15 cellular contexts compared by ENCODE assay signal in genomic region chr1:53850082-53850673, GRCh38. TPM values are rescaled to one million over a fixed set of nuclear protein-coding genes. Genes with fewer than 3 reads are reported as not detected.
A peak's percentile ranks its signal among the peaks of the same experiment; 100 is the strongest.
DNase-seq lines count a peak whose midpoint lies in the region; ATAC-seq and TF ChIP-seq lines count a peak whose summit lies in the region.
"Had no signal": no experiment of that assay in that cellular context is flagged by ENCODE, and none has a peak within 500 bp of the region (broad histone marks: within the 10 kb centered on the region; RNA-seq: fewer than 3 reads in every experiment).

No MANE protein-coding gene starts in this region.

- no peak overlapping the region for H3K4me3 ChIP-seq in left lung
- H3K4me3 ChIP-seq in Caco-2 (ENCODE audit: low read depth, low read length) = no peak overlapping the region
- H3K4me3 ChIP-seq: GM23338 had no signal

- DNase-seq in SK-MEL-5 (ENCODE audit: low read depth, low spot score) (peak; percentile 32), foreskin melanocyte (peak; percentile 68), nephron progenitor cell (no peak), left lung (no peak), Caco-2 (no peak)
- no peak for DNase-seq in stimulated activated CD4-positive, alpha-beta T cell treated with anti-CD3 and anti-CD28 coated beads, Interleukin-2, amount 100 ng/mL, for 24 hours
- DNase-seq: ACHN; BE2C; C1 segment of cervical spinal cord; CD4-positive, CD25-positive, alpha-beta regulatory T cell; CD8-positive, alpha-beta memory T cell; COR-L47; HCEC 1CT had no signal

- TF ChIP-seq CTCF in nephron progenitor cell (IDR thresholded peaks at IDR 0.05) = no peak
- no peak for TF ChIP-seq CTCF in left lung (IDR thresholded peaks at IDR 0.05)
- no peak for TF ChIP-seq CTCF in Caco-2 (IDR thresholded peaks at IDR 0.05; ENCODE audit: insufficient read depth in 1 of 2, low read depth in 1 of 2, low read length in 1 of 2, severe bottlenecking in 1 of 2, unreplicated experiment in 1 of 2)

- H3K27me3 ChIP-seq in left lung (no peaks in the 10 kb centered on the region), Caco-2 (replicated peaks; ENCODE audit: control insufficient read depth, insufficient read depth, low read length) (no peaks in the 10 kb centered on the region)
- H3K27me3 ChIP-seq: BE2C had no signal

- no peak overlapping the region for H3K27ac ChIP-seq in left lung

- no peak for ATAC-seq in left lung
- ATAC-seq: GM23338 had no signal

- H3K4me1 ChIP-seq in left lung (no peaks in the 10 kb centered on the region), Caco-2 (no peaks in the 10 kb centered on the region)
- H3K4me1 ChIP-seq: BE2C had no signal

- intact Hi-C loops in left lung (cut with DNase I) (no loop called here), Caco-2 (cut with micrococcal nuclease; ENCODE audit: unreplicated experiment) (no loop called here)

- H3K27me3 Mint-ChIP-seq in nephron progenitor cell (ENCODE audit: low read depth, poor library complexity) (peaks cover 3% of the 10 kb centered on the region), Caco-2 (ENCODE audit: insufficient read depth, unreplicated experiment) (peaks cover 2% of the 10 kb centered on the region)
- H3K27me3 Mint-ChIP-seq: CD4-positive, CD25-positive, alpha-beta regulatory T cell had no signal

- H3K36me3 ChIP-seq in left lung (peaks cover 0 to 47% of the 10 kb centered on the region in 2 donors), Caco-2 (ENCODE audit: control insufficient read depth, insufficient read depth, low read length) (no peaks in the 10 kb centered on the region)
- H3K36me3 ChIP-seq: BE2C had no signal

- CTCF ChIA-PET in Caco-2 (lab: Charles Lee) = no interaction called here

- no peak overlapping the region for H3K4me3 Mint-ChIP-seq in nephron progenitor cell
- no peak overlapping the region for H3K4me3 Mint-ChIP-seq in Caco-2 (ENCODE audit: unreplicated experiment)
- H3K4me3 Mint-ChIP-seq: CD4-positive, CD25-positive, alpha-beta regulatory T cell; CD8-positive, alpha-beta memory T cell; GM23338 had no signal

- H3K9me3 ChIP-seq in left lung (no peaks in the 10 kb centered on the region), Caco-2 (no peaks in the 10 kb centered on the region)
- H3K9me3 ChIP-seq: BE2C had no signal

- peaks cover 13% of the 10 kb centered on the region for H3K4me1 Mint-ChIP-seq in nephron progenitor cell
- no peaks in the 10 kb centered on the region for H3K4me1 Mint-ChIP-seq in Caco-2 (ENCODE audit: low read depth, unreplicated experiment)
- H3K4me1 Mint-ChIP-seq: CD8-positive, alpha-beta memory T cell; GM23338 had no signal

- BruUV-seq in Caco-2 (replicated peaks; lab: Mats Ljungman, UMichigan) = no TSS peak

- H3K27ac Mint-ChIP-seq in nephron progenitor cell (peak overlapping the region; percentile 66), Caco-2 (ENCODE audit: unreplicated experiment) (no peak overlapping the region)
- H3K27ac Mint-ChIP-seq: GM23338 had no signal

- in situ Hi-C loops in SK-MEL-5 (cut with HindIII; ENCODE audit: low pct_unique_long_range_greater_than_20kb, low sequenced_read_pairs) = no loop called here

- peaks cover 12% of the 10 kb centered on the region for H3K9me3 Mint-ChIP-seq in nephron progenitor cell
- H3K9me3 Mint-ChIP-seq in Caco-2 (ENCODE audit: unreplicated experiment) = no peaks in the 10 kb centered on the region
- H3K9me3 Mint-ChIP-seq: CD8-positive, alpha-beta memory T cell; GM23338 had no signal

- POLR2A ChIA-PET in Caco-2 (lab: Charles Lee) = no interaction called here

- H3K36me3 Mint-ChIP-seq in nephron progenitor cell (ENCODE audit: low read depth) (peaks cover 52% of the 10 kb centered on the region), Caco-2 (ENCODE audit: insufficient read depth, unreplicated experiment) (peaks cover 14% of the 10 kb centered on the region)

RNA-seq across cellular contexts. Expression of gene NDC1, which starts 12.1 kb away (rescaled TPM):
- 40.8 and 42.7 TPM in 2 replicates for total RNA-seq in SK-MEL-5 (2014; rRNA removed; shearing (Covaris generic))
- 30.1 and 43.5 TPM in 2 replicates for polyA plus RNA-seq in SK-MEL-5 (2015; cell fraction: cytosol; rRNA removed)
- polyA plus RNA-seq in SK-MEL-5 (2015; cell fraction: nucleus; rRNA removed) = 19.0 and 22.0 TPM in 2 replicates
- total RNA-seq in left lung (10 to 100 TPM in 1 of 2 donors, 1 to 10 TPM in 1; 9.1 to 15.6 TPM), Caco-2 (2022) (28.8 and 29.6 TPM in 2 replicates)

RNA-seq across cellular contexts. Expression of gene YIPF1, which starts 39.4 kb away (rescaled TPM):
- total RNA-seq in SK-MEL-5 (2014; rRNA removed; shearing (Covaris generic)) = 37.5 and 41.8 TPM in 2 replicates
- 32.8 and 37.0 TPM in 2 replicates for polyA plus RNA-seq in SK-MEL-5 (2015; cell fraction: cytosol; rRNA removed)
- polyA plus RNA-seq in SK-MEL-5 (2015; cell fraction: nucleus; rRNA removed) = 14.3 and 24.6 TPM in 2 replicates
- total RNA-seq in left lung (10 to 100 TPM; 27.1 to 27.7 TPM), Caco-2 (2022) (16.6 and 17.2 TPM in 2 replicates)

RNA-seq across cellular contexts. Expression of gene DIO1, which starts 43.8 kb away (rescaled TPM):
- not detected in 2 replicates for total RNA-seq in SK-MEL-5 (2014; rRNA removed; shearing (Covaris generic))
- polyA plus RNA-seq in SK-MEL-5 (2015; cell fraction: cytosol; rRNA removed) = not detected in 2 replicates
- not detected in 2 replicates for polyA plus RNA-seq in SK-MEL-5 (2015; cell fraction: nucleus; rRNA removed)
- 1 to 10 TPM in 1 of 2 donors, not detected in 1; 1.2 TPM for total RNA-seq in left lung
- total RNA-seq in Caco-2 (2022) = 6.8 and 7.1 TPM in 2 replicates
- total RNA-seq: CD4-positive, CD25-positive, alpha-beta regulatory T cell; CD8-positive, alpha-beta memory T cell; GM23338; HT-29 had no signal
- polyA plus RNA-seq: CD8-positive, alpha-beta memory T cell had no signal

Comparison
In these comparisons a context has a peak if more than half of its experiments do, and no peak if none do; other contexts are left out.
1. DNase-seq: peak in SK-MEL-5 (single experiment) and foreskin melanocyte (single experiment); none in nephron progenitor cell (single experiment), left lung (0 of 2), stimulated activated CD4-positive, alpha-beta T cell treated with anti-CD3 and anti-CD28 coated beads, Interleukin-2, amount 100 ng/mL, for 24 hours (0 of 2) and Caco-2 (0 of 2).